ENCODE assay signal across 16 cellular contexts in genomic region chr14:89598548-89599186, GRCh38.
DNase-seq lines count a peak whose midpoint lies in the region; ATAC-seq, FAIRE-seq and TF ChIP-seq lines count a peak whose summit lies in the region.
"Had no signal": no experiment of that assay in that cellular context is flagged by ENCODE, and none has a peak within 500 bp of the region (broad histone marks: within the 10 kb centered on the region; RNA-seq: fewer than 3 reads in every experiment).

No MANE protein-coding gene starts in this region.

- no peak for TF ChIP-seq CTCF in choroid plexus epithelial cell (conservative IDR thresholded peaks at IDR 0.05; ENCODE audit: low read depth, low read length)
- no peak for TF ChIP-seq CTCF in pancreas (IDR thresholded peaks at IDR 0.05)

- ATAC-seq in right cardiac atrium, result no peak
- no peak for ATAC-seq in Right ventricle myocardium inferior
- ATAC-seq in pancreas, result no peak
- no peak for ATAC-seq in HG03469 (IDR thresholded peaks at IDR 0.05; ENCODE audit: unreplicated experiment)
- ATAC-seq in HG03280 (IDR thresholded peaks at IDR 0.05; ENCODE audit: unreplicated experiment), result no peak
- ATAC-seq: activated naive CD4-positive, alpha-beta T cell treated with anti-CD3 and anti-CD28 coated beads, Interleukin-2, amount 50 U/mL, for 72 hours had no signal

- FAIRE-seq in pancreas (lab: Jason Lieb, UNC), result peak; percentile 13
- FAIRE-seq in RCC 7860 (lab: Jason Lieb, UNC), result no peak

- DNase-seq in right cardiac atrium (no peak), Right ventricle myocardium inferior (ENCODE audit: missing footprints) (no peak), NAMALWA (ENCODE audit: low spot score) (peak; percentile 11), choroid plexus epithelial cell (ENCODE audit: low read depth) (peak; percentile 41), pancreas (no peak), RCC 7860 (ENCODE audit: low spot score) (no peak)
- DNase-seq: C1 segment of cervical spinal cord, HFFc6, NCI-H1048, NCI-H82, substantia nigra had no signal

- no peaks in the 10 kb centered on the region for H3K36me3 ChIP-seq in pancreas
- H3K36me3 ChIP-seq: SJSA1 had no signal

- WGBS in right cardiac atrium, result 97% methylated on average over 2 of the region's 2 CpGs
- WGBS in pancreas, 2 donors, result 92 to 98% methylated on average over 2 of the region's 2 CpGs

- H3K9me3 ChIP-seq in right cardiac atrium (ENCODE audit: control insufficient read depth, low read length), result no peaks in the 10 kb centered on the region
- H3K9me3 ChIP-seq in pancreas, result no peaks in the 10 kb centered on the region

- H3K27me3 ChIP-seq in right cardiac atrium (ENCODE audit: control insufficient read depth, insufficient read depth) (no peaks in the 10 kb centered on the region), pancreas (no peaks in the 10 kb centered on the region)
- H3K27me3 ChIP-seq: SJSA1 had no signal

- H3K4me3 ChIP-seq in right cardiac atrium (ENCODE audit: low read length) (peak overlapping the region; percentile 15), choroid plexus epithelial cell (ENCODE audit: low read depth, low read length) (no peak overlapping the region), pancreas (no peak overlapping the region)
- H3K4me3 ChIP-seq: SJSA1 had no signal

- H3K27ac ChIP-seq in right cardiac atrium (ENCODE audit: low read length) (no peak overlapping the region), pancreas (no peak overlapping the region)
- H3K27ac ChIP-seq: epithelial cell of prostate, SJSA1 had no signal

- intact Hi-C loops in right cardiac atrium (cut with DNase I), result no loop called here
- intact Hi-C loops in Right ventricle myocardium inferior (cut with DNase I), result no loop called here
- intact Hi-C loops in pancreas (cut with DNase I), result no loop called here

- peaks cover 3% of the 10 kb centered on the region for H3K4me1 ChIP-seq in right cardiac atrium (ENCODE audit: control insufficient read depth, insufficient read depth, low read length)
- H3K4me1 ChIP-seq in pancreas, result no peaks in the 10 kb centered on the region

Comparison
In these comparisons a context has a peak if more than half of its experiments do, and no peak if none do; other contexts are left out.
1. DNase-seq: peak in NAMALWA (single experiment) and choroid plexus epithelial cell (single experiment); none in right cardiac atrium (0 of 3), Right ventricle myocardium inferior (single experiment), pancreas (0 of 6) and RCC 7860 (single experiment).